8 cellular contexts compared by ENCODE assay signal in genomic region chr19:43777163-43777700, GRCh38. TPM values are rescaled to one million over a fixed set of nuclear protein-coding genes. Genes with fewer than 3 reads are reported as not detected.
DNase-seq lines count a peak whose midpoint lies in the region; ATAC-seq and TF ChIP-seq lines count a peak whose summit lies in the region.

No MANE protein-coding gene starts in this region.

- no peak overlapping the region for H3K18ac ChIP-seq in H9 (ENCODE audit: insufficient read length, low read depth, low read length)

- CTCF ChIA-PET in activated CD4-positive, alpha-beta memory T cell treated with anti-CD3 and anti-CD28 coated beads for 36 hours (lab: Charles Lee), result interaction anchor here (0.8 to 8.3 kb wide), 8 partner anchors 8 to 108 kb away, joined by 3 to 175 read pairs (median 4); no protein-coding TSS in a partner anchor

- H3K79me2 ChIP-seq in MM.1S (ENCODE audit: low read length) (no peaks in the 10 kb centered on the region), H9 (ENCODE audit: insufficient read depth, low read length) (no peaks in the 10 kb centered on the region)

- no peak overlapping the region for H3T11ph ChIP-seq in H9 (ENCODE audit: low read length)

- TF ChIP-seq CTCF in MM.1S (IDR thresholded peaks at IDR 0.05; ENCODE audit: low read length), result no peak
- TF ChIP-seq CTCF in H9 (conservative IDR thresholded peaks at IDR 0.05), result no peak

- no peak overlapping the region for H3K4ac ChIP-seq in H9 (ENCODE audit: low read depth, low read length)

- no peak overlapping the region for H4K5ac ChIP-seq in H9 (ENCODE audit: insufficient read length, low read depth, low read length)

- H3K23me2 ChIP-seq in H9 (ENCODE audit: insufficient read length, low read depth, low read length, poor library complexity, severe bottlenecking), result peaks cover 7% of the 10 kb centered on the region

- H3K27ac Mint-ChIP-seq in activated CD4-positive, alpha-beta memory T cell treated with anti-CD3 and anti-CD28 coated beads for 36 hours, result peak overlapping the region; percentile 92
- no peak overlapping the region; a peak in 1 of 7 replicates for H3K27ac Mint-ChIP-seq in H9

- H3K4me1 ChIP-seq in MM.1S (ENCODE audit: low read length) (peaks cover 8% of the 10 kb centered on the region), H9 (ENCODE audit: insufficient read depth, low read length) (peaks cover 7% of the 10 kb centered on the region; the same call in 1 of the 2 replicates)

- peak overlapping the region; percentile 80 for H3K4me3 Mint-ChIP-seq in activated CD4-positive, alpha-beta memory T cell treated with anti-CD3 and anti-CD28 coated beads for 36 hours
- H3K4me3 Mint-ChIP-seq in H9, result no peak overlapping the region

- H3K56ac ChIP-seq in H9 (ENCODE audit: insufficient read length, low read depth, low read length), result no peak overlapping the region

- H3K9ac ChIP-seq in MM.1S (ENCODE audit: low read length), result no peak overlapping the region
- no peak overlapping the region for H3K9ac ChIP-seq in H9 (ENCODE audit: extremely low read depth, insufficient read length, low read length)

- H3K4me2 ChIP-seq in MM.1S (ENCODE audit: low read depth, low read length), result no peak overlapping the region; the same call in 1 of the 2 replicates
- no peak overlapping the region for H3K4me2 ChIP-seq in H9 (ENCODE audit: insufficient read depth, insufficient read length, low read length)

- H3K27me3 Mint-ChIP-seq in activated CD4-positive, alpha-beta memory T cell treated with anti-CD3 and anti-CD28 coated beads for 36 hours, result no peaks in the 10 kb centered on the region
- peaks cover 62% of the 10 kb centered on the region for H3K27me3 Mint-ChIP-seq in H9 (ENCODE audit: low read depth)

- H2AFZ ChIP-seq in MM.1S (ENCODE audit: low read length) (peak overlapping the region; percentile 24; the same call in 1 of the 2 replicates), H9 (ENCODE audit: low read length) (no peak overlapping the region)

- H3K36me3 Mint-ChIP-seq in activated CD4-positive, alpha-beta memory T cell treated with anti-CD3 and anti-CD28 coated beads for 36 hours, result peaks cover 61% of the 10 kb centered on the region
- H3K36me3 Mint-ChIP-seq in H9 (ENCODE audit: insufficient read depth in 1 of 3, low read depth in 3 of 3), result no peaks in the 10 kb centered on the region; a peak in 2 of 7 replicates

- no peak overlapping the region for H3K23ac ChIP-seq in H9 (ENCODE audit: insufficient read length, low read depth, low read length)

- no peaks in the 10 kb centered on the region for H3K79me1 ChIP-seq in H9 (ENCODE audit: insufficient read depth, low read depth, low read length, poor library complexity, severe bottlenecking)

- H2BK15ac ChIP-seq in H9 (ENCODE audit: low read depth, low read length), result no peak overlapping the region

- peak overlapping the region; percentile 20; the same call in 1 of the 2 replicates for H3K27ac ChIP-seq in MM.1S (ENCODE audit: low read length)
- H3K27ac ChIP-seq in H9 (ENCODE audit: insufficient read length, low read depth, low read length), result no peak overlapping the region

- H2BK12ac ChIP-seq in H9 (ENCODE audit: insufficient read length, low read depth, low read length), result no peak overlapping the region

- ATAC-seq in HG03108 (IDR thresholded peaks at IDR 0.05; ENCODE audit: unreplicated experiment) (no peak), GM18517 (IDR thresholded peaks at IDR 0.05; ENCODE audit: unreplicated experiment) (no peak), GM19324 (IDR thresholded peaks at IDR 0.05; ENCODE audit: low FRiP score, unreplicated experiment) (no peak)

- WGBS in H9 (ENCODE audit: extremely low coverage, insufficient read length, low lambda C conversion rate), result no CpG with 5 or more reads among the region's 4 CpGs

- intact Hi-C loops in activated CD4-positive, alpha-beta memory T cell treated with anti-CD3 and anti-CD28 coated beads for 36 hours (cut with micrococcal nuclease), result loop anchor here (1.0 to 2.0 kb wide), 3 partner anchors 12 to 108 kb away; partner anchors contain the start of gene SMG9

- DNase-seq in DMS79 treated with DMSO at 0.1 percent for 48 hours (lab: John Stamatoyannopoulos, UW) (peak; percentile 94), MM.1S (no peak), medulla oblongata (ENCODE audit: extremely low spot score) (peak; percentile 56), H9 (no peak)
- DNase-seq in activated CD4-positive, alpha-beta memory T cell treated with anti-CD3 and anti-CD28 coated beads for 36 hours, result peak; percentile 62

- H3K9me3 ChIP-seq in MM.1S (replicated peaks; ENCODE audit: insufficient read depth, low read length) (no peaks in the 10 kb centered on the region), H9 (ENCODE audit: control insufficient read depth, low read depth, low read length) (no peaks in the 10 kb centered on the region)

- H3K4me3 ChIP-seq in MM.1S (ENCODE audit: low read length), result no peak overlapping the region

- H3K14ac ChIP-seq in H9 (ENCODE audit: insufficient read depth, low read length), result no peak overlapping the region

- H4K20me1 ChIP-seq in MM.1S (ENCODE audit: insufficient read depth, low read length) (no peaks in the 10 kb centered on the region), H9 (ENCODE audit: control insufficient read depth, insufficient read depth, insufficient read length) (no peaks in the 10 kb centered on the region)

- no peak overlapping the region for H4K91ac ChIP-seq in H9 (ENCODE audit: insufficient read length, low read depth, low read length)

- no peaks in the 10 kb centered on the region for H3K9me3 Mint-ChIP-seq in activated CD4-positive, alpha-beta memory T cell treated with anti-CD3 and anti-CD28 coated beads for 36 hours
- H3K9me3 Mint-ChIP-seq in H9, result no peaks in the 10 kb centered on the region; a peak in 2 of 5 replicates

- no peak overlapping the region for H2BK5ac ChIP-seq in H9 (ENCODE audit: insufficient read length, low read length)

- H2AK5ac ChIP-seq in H9 (ENCODE audit: insufficient read length, low read length), result no peak overlapping the region

- H3F3A ChIP-seq in MM.1S (ENCODE audit: insufficient read depth, low read length), result no peaks in the 10 kb centered on the region

- H2BK20ac ChIP-seq in H9 (ENCODE audit: low read depth, low read length, poor library complexity, severe bottlenecking), result no peak overlapping the region

- no peaks in the 10 kb centered on the region for H3K9me2 ChIP-seq in MM.1S (replicated peaks; ENCODE audit: insufficient read depth, low read length)

- POLR2A ChIA-PET in activated CD4-positive, alpha-beta memory T cell treated with anti-CD3 and anti-CD28 coated beads for 36 hours (lab: Charles Lee), result interaction anchor here (0.6 to 7.1 kb wide), 6 partner anchors 10 to 129 kb away, joined by 3 to 127 read pairs (median 5); partner anchors contain the start of gene SMG9

- peaks cover 57% of the 10 kb centered on the region for H3K4me1 Mint-ChIP-seq in activated CD4-positive, alpha-beta memory T cell treated with anti-CD3 and anti-CD28 coated beads for 36 hours (ENCODE audit: low read depth)
- peaks cover 39 to 55% of the 10 kb centered on the region in 2 experiments for H3K4me1 Mint-ChIP-seq in H9

- H4K8ac ChIP-seq in H9 (replicated peaks; ENCODE audit: insufficient read length, low read depth, low read length), result no peak overlapping the region

- no peak overlapping the region for H2BK120ac ChIP-seq in H9 (ENCODE audit: low read depth, low read length, poor library complexity, severe bottlenecking)

- H3K27me3 ChIP-seq in MM.1S (replicated peaks; ENCODE audit: insufficient read depth, low read length) (no peaks in the 10 kb centered on the region), H9 (ENCODE audit: insufficient read depth, low read length) (peaks cover 11% of the 10 kb centered on the region; the same call in 1 of the 2 replicates)

- H3K36me3 ChIP-seq in MM.1S (replicated peaks; ENCODE audit: insufficient read depth, low read length), result no peaks in the 10 kb centered on the region

RNA-seq across cellular contexts. Expression of gene KCNN4, which starts 3.5 kb away (rescaled TPM):
- 100 to 1,000 TPM; 120 to 130 TPM for total RNA-seq in activated CD4-positive, alpha-beta memory T cell treated with anti-CD3 and anti-CD28 coated beads for 36 hours
- total RNA-seq in H9 (2021), result 0.26 TPM in 1 of 2 replicates, not detected in the other

RNA-seq across cellular contexts. Expression of gene SMG9, which starts 22.5 kb away (rescaled TPM):
- total RNA-seq in activated CD4-positive, alpha-beta memory T cell treated with anti-CD3 and anti-CD28 coated beads for 36 hours, result 10 to 100 TPM; 58.2 to 58.3 TPM
- total RNA-seq in H9 (2021), result 47.9 and 52.2 TPM in 2 replicates

RNA-seq across cellular contexts. Expression of gene LYPD5, which starts 25.0 kb away (rescaled TPM):
- total RNA-seq in activated CD4-positive, alpha-beta memory T cell treated with anti-CD3 and anti-CD28 coated beads for 36 hours, result 1 to 10 TPM in 1 of 2 experiments, under 1 TPM in 1; 0.62 to 1.2 TPM
- total RNA-seq in H9 (2021), result 0.50 TPM in 2 replicates

RNA-seq across cellular contexts. Expression of gene ZNF283, which starts 49.9 kb away (rescaled TPM):
- total RNA-seq in activated CD4-positive, alpha-beta memory T cell treated with anti-CD3 and anti-CD28 coated beads for 36 hours, result 1 to 10 TPM; 5.2 to 8.1 TPM
- total RNA-seq in H9 (2021), result 10.4 and 11.6 TPM in 2 replicates

Comparison
In these comparisons a context has a peak if more than half of its experiments do, and no peak if none do; other contexts are left out.
1. DNase-seq: peak in DMS79 treated with DMSO at 0.1 percent for 48 hours (single experiment), activated CD4-positive, alpha-beta memory T cell treated with anti-CD3 and anti-CD28 coated beads for 36 hours (single experiment) and medulla oblongata (single experiment); none in MM.1S (single experiment) and H9 (single experiment).
2. RNA of gene KCNN4, which starts 3.5 kb away (total RNA-seq): 120 to 130 TPM in activated CD4-positive, alpha-beta memory T cell treated with anti-CD3 and anti-CD28 coated beads for 36 hours; 0.26 TPM in H9; every median in the first group is over 10 times any median in the second.